In the genomic region with DNA sequence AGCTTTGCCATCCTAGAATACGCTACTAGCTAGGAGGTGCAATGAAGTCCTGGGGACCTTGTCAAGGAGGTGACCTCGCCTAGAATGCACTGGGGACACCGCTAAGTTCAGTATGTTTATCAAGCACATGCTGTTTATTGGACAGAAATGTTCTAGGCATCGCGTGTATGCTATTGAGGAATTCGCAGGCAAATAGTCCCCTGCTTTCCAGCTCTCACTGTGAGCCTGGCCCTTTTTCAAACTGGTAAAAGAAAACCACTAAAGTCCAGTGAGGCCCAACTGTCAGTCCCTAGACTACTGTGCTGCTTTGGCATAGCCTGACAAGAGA, we compare ENCODE assay signal across 1 cellular context.
TF ChIP-seq lines count a peak whose summit lies in the region.

No MANE protein-coding gene starts in this region.

TF ChIP-seq in WTC11, 78 proteins besides CTCF, POLR2A, EP300 and RAD21 (continued from another document):
- no peak for TF ChIP-seq ZNF532 (CRISPR knock-in tag; IDR thresholded peaks at IDR 0.05; ENCODE audit: borderline replicate concordance)
- TF ChIP-seq, protein P1, sequence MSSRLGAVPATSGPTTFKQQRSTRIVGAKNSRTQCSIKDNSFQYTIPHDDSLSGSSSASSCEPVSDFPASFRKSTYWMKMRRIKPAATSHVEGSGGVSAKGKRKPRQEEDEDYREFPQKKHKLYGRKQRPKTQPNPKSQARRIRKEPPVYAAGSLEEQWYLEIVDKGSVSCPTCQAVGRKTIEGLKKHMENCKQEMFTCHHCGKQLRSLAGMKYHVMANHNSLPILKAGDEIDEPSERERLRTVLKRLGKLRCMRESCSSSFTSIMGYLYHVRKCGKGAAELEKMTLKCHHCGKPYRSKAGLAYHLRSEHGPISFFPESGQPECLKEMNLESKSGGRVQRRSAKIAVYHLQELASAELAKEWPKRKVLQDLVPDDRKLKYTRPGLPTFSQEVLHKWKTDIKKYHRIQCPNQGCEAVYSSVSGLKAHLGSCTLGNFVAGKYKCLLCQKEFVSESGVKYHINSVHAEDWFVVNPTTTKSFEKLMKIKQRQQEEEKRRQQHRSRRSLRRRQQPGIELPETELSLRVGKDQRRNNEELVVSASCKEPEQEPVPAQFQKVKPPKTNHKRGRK (CRISPR knock-in tag; IDR thresholded peaks at IDR 0.05; ENCODE audit: borderline replicate concordance), result no peak
- no peak for TF ChIP-seq ETV6 (CRISPR knock-in tag; IDR thresholded peaks at IDR 0.05)
- TF ChIP-seq MLX (CRISPR knock-in tag; IDR thresholded peaks at IDR 0.05), result no peak
- TF ChIP-seq GTF2I (CRISPR knock-in tag; conservative IDR thresholded peaks at IDR 0.05), result no peak
- TF ChIP-seq HMGA2 (CRISPR knock-in tag; IDR thresholded peaks at IDR 0.05), result no peak
- TF ChIP-seq CREB1 (CRISPR knock-in tag; IDR thresholded peaks at IDR 0.05), result no peak
- TF ChIP-seq, protein P2, sequence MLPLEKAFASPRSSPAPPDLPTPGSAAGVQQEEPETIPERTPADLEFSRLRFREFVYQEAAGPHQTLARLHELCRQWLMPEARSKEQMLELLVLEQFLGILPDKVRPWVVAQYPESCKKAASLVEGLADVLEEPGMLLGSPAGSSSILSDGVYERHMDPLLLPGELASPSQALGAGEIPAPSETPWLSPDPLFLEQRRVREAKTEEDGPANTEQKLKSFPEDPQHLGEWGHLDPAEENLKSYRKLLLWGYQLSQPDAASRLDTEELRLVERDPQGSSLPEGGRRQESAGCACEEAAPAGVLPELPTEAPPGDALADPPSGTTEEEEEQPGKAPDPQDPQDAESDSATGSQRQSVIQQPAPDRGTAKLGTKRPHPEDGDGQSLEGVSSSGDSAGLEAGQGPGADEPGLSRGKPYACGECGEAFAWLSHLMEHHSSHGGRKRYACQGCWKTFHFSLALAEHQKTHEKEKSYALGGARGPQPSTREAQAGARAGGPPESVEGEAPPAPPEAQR (CRISPR knock-in tag; IDR thresholded peaks at IDR 0.05), result no peak
- TF ChIP-seq SMAD4 (CRISPR knock-in tag; IDR thresholded peaks at IDR 0.05), result no peak
- no peak for TF ChIP-seq ATF6 (CRISPR knock-in tag; IDR thresholded peaks at IDR 0.05)
- no peak for TF ChIP-seq TP53 (CRISPR knock-in tag; IDR thresholded peaks at IDR 0.05)
- TF ChIP-seq EMX1 (CRISPR knock-in tag; IDR thresholded peaks at IDR 0.05), result no peak
- no peak for TF ChIP-seq KAT7 (CRISPR knock-in tag; IDR thresholded peaks at IDR 0.05; ENCODE audit: borderline replicate concordance)
- no peak for TF ChIP-seq FOXP1 (CRISPR knock-in tag; IDR thresholded peaks at IDR 0.05; ENCODE audit: borderline replicate concordance)
TF ChIP-seq in WTC11: peak in this region for 0.
